In genomic region chr13:98866882-98867281, GRCh38 we compare ENCODE assay signal across 34 cellular contexts.
DNase-seq lines count a peak whose midpoint lies in the region; ATAC-seq and TF ChIP-seq lines count a peak whose summit lies in the region.
"Had no signal": no experiment of that assay in that cellular context is flagged by ENCODE, and none has a peak within 500 bp of the region (broad histone marks: within the 10 kb centered on the region; RNA-seq: fewer than 3 reads in every experiment).

No MANE protein-coding gene starts in this region.

- no peaks in the 10 kb centered on the region for H3K4me1 ChIP-seq in endodermal cell (ENCODE audit: control insufficient read depth, insufficient read depth, low read length)
- H3K4me1 ChIP-seq: ascending aorta, HAP-1, right lobe of liver, SJCRH30, thyroid gland, vagina had no signal

- peaks cover 2% of the 10 kb centered on the region; the same call in 1 of the 2 replicates for H3K27me3 Mint-ChIP-seq in HFFc6 (ENCODE audit: insufficient read depth)
- H3K27me3 Mint-ChIP-seq in endodermal cell (ENCODE audit: insufficient read depth) = no peaks in the 10 kb centered on the region
- H3K27me3 Mint-ChIP-seq in neural crest cell (ENCODE audit: low read depth) = no peaks in the 10 kb centered on the region
- H3K27me3 Mint-ChIP-seq: activated naive CD8-positive, alpha-beta T cell treated with anti-CD3 and anti-CD28 coated beads, Interleukin-2, amount 10 ng/mL, durations not matched to agents 7 days and 5 days; B cell; effector memory CD8-positive, alpha-beta T cell; memory B cell; stimulated activated naive CD8-positive, alpha-beta T cell treated with anti-CD3 and anti-CD28 coated beads, Interleukin-15, amount 100 ng/mL, for 72 hours had no signal

- H3K36me3 ChIP-seq in endodermal cell (ENCODE audit: control insufficient read depth, insufficient read depth, low read length) = no peaks in the 10 kb centered on the region
- H3K36me3 ChIP-seq: HAP-1 had no signal

- WGBS in endodermal cell (ENCODE audit: insufficient coverage in 1 of 2, insufficient read length in 1 of 2), 2 experiments = 80% methylated on average over 1 of the region's 1 CpG; no CpG with 5 or more reads in 1 of the 2 experiments

- H3K9ac ChIP-seq in endodermal cell (ENCODE audit: extremely low read depth, low read length, poor library complexity, severe bottlenecking) = no peak overlapping the region

- TF ChIP-seq CTCF in AG10803 (conservative IDR thresholded peaks at IDR 0.05; ENCODE audit: low read length) (peak; percentile 18; the same call in 1 of the 2 replicates), HFFc6 (IDR thresholded peaks at IDR 0.05) (peak; percentile 56), endodermal cell (conservative IDR thresholded peaks at IDR 0.05) (peak; percentile 65), neural crest cell (conservative IDR thresholded peaks at IDR 0.05) (peak; percentile 49)

- no peak overlapping the region for H3K27ac ChIP-seq in endodermal cell (ENCODE audit: low read depth, low read length)
- H3K27ac ChIP-seq: ascending aorta, right lobe of liver, SJCRH30, thyroid gland, vagina had no signal

- DNase-seq in AG10803 (ENCODE audit: low read depth) = no peak
- DNase-seq in HFFc6 = no peak
- no peak for DNase-seq in endodermal cell
- no peak for DNase-seq in neural crest cell (ENCODE audit: low read depth, low spot score)
- DNase-seq in SW 1271 (lab: John Stamatoyannopoulos, UW) = no peak
- DNase-seq: activated CD4-positive, alpha-beta T cell treated with anti-CD3 and anti-CD28 coated beads for 48 hours; activated effector memory CD4-positive, alpha-beta T cell treated with anti-CD3 and anti-CD28 coated beads, Interleukin-2, amount 50 U/mL, for 16 hours; activated naive CD8-positive, alpha-beta T cell treated with anti-CD3 and anti-CD28 coated beads, Interleukin-2, amount 10 ng/mL, durations not matched to agents 7 days and 5 days; central memory CD4-positive, alpha-beta T cell; DMS 273 treated with DMSO at 0.1 percent for 48 hours; effector memory CD8-positive, alpha-beta T cell; IMR-90; left colon; NCI-H1048; NCI-H1694; NCI-H446 treated with DMSO at 0.1 percent for 48 hours; NCI-H82; right lobe of liver; RPMI8226; SJCRH30; stimulated activated CD4-positive, alpha-beta T cell treated with anti-CD3 and anti-CD28 coated beads, Interleukin-12 subunit alpha, Interleukin-12 subunit beta, amount 100 ng/mL, for 4 hours; stimulated activated CD4-positive, alpha-beta T cell treated with anti-CD3 and anti-CD28 coated beads, Interleukin-2, amount 100 ng/mL, for 48 hours; stimulated activated naive CD8-positive, alpha-beta T cell treated with anti-CD3 and anti-CD28 coated beads, Interleukin-15, amount 100 ng/mL, for 72 hours; T-helper 9 cell; thyroid gland had no signal

- ATAC-seq in HG03354 (IDR thresholded peaks at IDR 0.05; ENCODE audit: poor library complexity, severe bottlenecking, unreplicated experiment) (no peak), HG02840 (IDR thresholded peaks at IDR 0.05; ENCODE audit: low FRiP score, unreplicated experiment) (no peak), HG03097 (IDR thresholded peaks at IDR 0.05; ENCODE audit: low FRiP score, unreplicated experiment) (no peak)
- ATAC-seq: effector memory CD8-positive, alpha-beta T cell; esophagus mucosa; left colon; right lobe of liver; stimulated activated naive CD8-positive, alpha-beta T cell treated with anti-CD3 and anti-CD28 coated beads, Interleukin-15, amount 100 ng/mL, for 72 hours had no signal

- H3K4me1 Mint-ChIP-seq in HFFc6 (ENCODE audit: low read depth) = no peaks in the 10 kb centered on the region
- no peaks in the 10 kb centered on the region for H3K4me1 Mint-ChIP-seq in endodermal cell
- no peaks in the 10 kb centered on the region for H3K4me1 Mint-ChIP-seq in neural crest cell
- H3K4me1 Mint-ChIP-seq: B cell, memory B cell had no signal

- H3K9me3 Mint-ChIP-seq in HFFc6 = no peaks in the 10 kb centered on the region
- no peaks in the 10 kb centered on the region for H3K9me3 Mint-ChIP-seq in endodermal cell
- H3K9me3 Mint-ChIP-seq in neural crest cell = no peaks in the 10 kb centered on the region
- H3K9me3 Mint-ChIP-seq: activated naive CD8-positive, alpha-beta T cell treated with anti-CD3 and anti-CD28 coated beads, Interleukin-2, amount 10 ng/mL, durations not matched to agents 7 days and 5 days; effector memory CD8-positive, alpha-beta T cell; memory B cell; stimulated activated naive CD8-positive, alpha-beta T cell treated with anti-CD3 and anti-CD28 coated beads, Interleukin-15, amount 100 ng/mL, for 72 hours had no signal

- no peaks in the 10 kb centered on the region for H3K27me3 ChIP-seq in endodermal cell (ENCODE audit: control insufficient read depth, insufficient read depth, low read length, poor library complexity, severe bottlenecking)
- H3K27me3 ChIP-seq: ascending aorta, right lobe of liver, SJCRH30, thyroid gland, vagina had no signal

- H3K36me3 Mint-ChIP-seq in HFFc6 (ENCODE audit: low read depth) (peaks cover 9% of the 10 kb centered on the region), endodermal cell (ENCODE audit: low read depth) (peaks cover 7% of the 10 kb centered on the region), neural crest cell (ENCODE audit: low read depth) (no peaks in the 10 kb centered on the region)

- no peaks in the 10 kb centered on the region for H3K9me3 ChIP-seq in endodermal cell (ENCODE audit: control insufficient read depth, low read length)
- H3K9me3 ChIP-seq: ascending aorta, HAP-1, right lobe of liver, SJCRH30, thyroid gland, vagina had no signal

- H3K4me3 Mint-ChIP-seq in HFFc6 (no peak overlapping the region), endodermal cell (no peak overlapping the region), neural crest cell (no peak overlapping the region)
- H3K4me3 Mint-ChIP-seq: activated naive CD8-positive, alpha-beta T cell treated with anti-CD3 and anti-CD28 coated beads, Interleukin-2, amount 10 ng/mL, durations not matched to agents 7 days and 5 days; B cell; effector memory CD8-positive, alpha-beta T cell; memory B cell; stimulated activated naive CD8-positive, alpha-beta T cell treated with anti-CD3 and anti-CD28 coated beads, Interleukin-15, amount 100 ng/mL, for 72 hours had no signal

- H3K4me3 ChIP-seq in AG10803 (ENCODE audit: low read length) (no peak overlapping the region), endodermal cell (ENCODE audit: low read length) (no peak overlapping the region)
- H3K4me3 ChIP-seq: ascending aorta, HAP-1, right lobe of liver, SJCRH30, thyroid gland, vagina had no signal

- H3K27ac Mint-ChIP-seq in HFFc6 = no peak overlapping the region
- no peak overlapping the region for H3K27ac Mint-ChIP-seq in endodermal cell
- no peak overlapping the region for H3K27ac Mint-ChIP-seq in neural crest cell (ENCODE audit: unreplicated experiment)
- H3K27ac Mint-ChIP-seq: activated naive CD8-positive, alpha-beta T cell treated with anti-CD3 and anti-CD28 coated beads, Interleukin-2, amount 10 ng/mL, durations not matched to agents 7 days and 5 days; B cell; memory B cell; stimulated activated naive CD8-positive, alpha-beta T cell treated with anti-CD3 and anti-CD28 coated beads, Interleukin-15, amount 100 ng/mL, for 72 hours had no signal
